ENCODE assay signal across 8 cellular contexts in the genomic region with DNA sequence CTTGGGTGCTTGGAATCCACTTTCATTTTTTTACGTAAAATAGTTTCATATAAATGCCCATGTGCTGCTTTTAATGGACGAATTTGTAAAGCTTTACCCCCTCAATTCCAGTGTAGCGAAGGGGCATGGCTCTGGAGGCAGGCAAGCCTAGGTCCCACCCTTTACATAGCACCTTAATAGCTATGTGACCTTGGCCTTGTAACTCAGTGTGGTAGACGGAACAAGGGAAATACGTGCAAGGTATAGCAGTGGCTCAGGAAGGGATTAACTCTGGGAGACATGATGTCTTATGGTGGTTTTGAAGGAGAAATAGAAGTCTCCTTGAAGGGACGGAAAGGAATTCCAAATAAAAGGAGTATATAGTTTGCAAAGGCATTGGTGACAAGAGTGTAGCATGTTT. TPM values are rescaled to one million over a fixed set of nuclear protein-coding genes. Genes with fewer than 3 reads are reported as not detected.
A peak's percentile ranks its signal among the peaks of the same experiment; 100 is the strongest.
DNase-seq lines count a peak whose midpoint lies in the region; ATAC-seq, FAIRE-seq and TF ChIP-seq lines count a peak whose summit lies in the region.

No MANE protein-coding gene starts in this region.

- no peak for FAIRE-seq in HepG2 (lab: Jason Lieb, UNC)

- peak overlapping the region; percentile 86 for H3K4me3 Mint-ChIP-seq in activated CD8-positive, alpha-beta memory T cell treated with anti-CD3 and anti-CD28 coated beads, Interleukin-2, amount 10 ng/mL, durations not matched to agents 7 days and 5 days
- peak overlapping the region; percentile 91 for H3K4me3 Mint-ChIP-seq in activated naive CD8-positive, alpha-beta T cell treated with anti-CD3 and anti-CD28 coated beads, Interleukin-2, amount 10 ng/mL, durations not matched to agents 7 days and 5 days

- H3K4me1 Mint-ChIP-seq in activated CD8-positive, alpha-beta memory T cell treated with anti-CD3 and anti-CD28 coated beads, Interleukin-2, amount 10 ng/mL, durations not matched to agents 7 days and 5 days, result peaks cover 40% of the 10 kb centered on the region
- H3K4me1 Mint-ChIP-seq in activated naive CD8-positive, alpha-beta T cell treated with anti-CD3 and anti-CD28 coated beads, Interleukin-2, amount 10 ng/mL, durations not matched to agents 7 days and 5 days, result peaks cover 33% of the 10 kb centered on the region

- intact Hi-C loops in HepG2 (cut with micrococcal nuclease; ENCODE audit: unreplicated experiment), result loop anchor here (2.0 kb wide), 1 partner anchor 43 kb away; no protein-coding TSS in a partner anchor

- WGBS in HepG2 (ENCODE audit: low lambda C conversion rate), result 25% methylated on average over 6 of the region's 6 CpGs
- 91% methylated on average over 6 of the region's 6 CpGs for WGBS in thymus

- H3K36me3 ChIP-seq in HepG2 (replicated peaks in 1 of 2; ENCODE audit: control insufficient read depth in 1 of 2, insufficient read depth in 2 of 2, low read length in 2 of 2) (peaks cover 9 to 35% of the 10 kb centered on the region in 2 experiments), thymus (ENCODE audit: control insufficient read depth, insufficient read depth) (peaks cover 21% of the 10 kb centered on the region)

- CTCF ChIA-PET in activated CD8-positive, alpha-beta memory T cell treated with anti-CD3 and anti-CD28 coated beads, Interleukin-2, amount 10 ng/mL, durations not matched to agents 7 days and 5 days (lab: Charles Lee), result interaction anchor here (0.6 to 1.1 kb wide), 2 partner anchors 41 to 100 kb away, joined by 3 to 5 read pairs; no protein-coding TSS in a partner anchor
- CTCF ChIA-PET in HepG2 (lab: Yijun Ruan, JAX; ENCODE audit: low intra/inter-chr PET ratio, low total read pairs), result no interaction called here

- no peak for TF ChIP-seq EP300 in HepG2 (IDR thresholded peaks at IDR 0.05; ENCODE audit: low read depth in 2 of 2, low read length in 2 of 2)
- no peak for TF ChIP-seq EP300 in HepG2 (CRISPR knock-in tag; IDR thresholded peaks at IDR 0.05; ENCODE audit: borderline replicate concordance)

- H3K4me2 ChIP-seq in HepG2 (ENCODE audit: low read depth, low read length), result peak overlapping the region; percentile 88

- no TSS peak for BruUV-seq in HepG2 (replicated peaks; lab: Mats Ljungman, UMichigan)

- TF ChIP-seq RAD21 in HepG2 (CRISPR knock-in tag; IDR thresholded peaks at IDR 0.05), result no peak

- H4K20me1 ChIP-seq in HepG2 (ENCODE audit: insufficient read depth, low read length), result peaks cover 24% of the 10 kb centered on the region

- no peak overlapping the region for H2AFZ ChIP-seq in HepG2 (ENCODE audit: low read length)

- H3K27ac Mint-ChIP-seq in activated CD8-positive, alpha-beta memory T cell treated with anti-CD3 and anti-CD28 coated beads, Interleukin-2, amount 10 ng/mL, durations not matched to agents 7 days and 5 days, result peak overlapping the region; percentile 19
- H3K27ac Mint-ChIP-seq in activated naive CD8-positive, alpha-beta T cell treated with anti-CD3 and anti-CD28 coated beads, Interleukin-2, amount 10 ng/mL, durations not matched to agents 7 days and 5 days, result peak overlapping the region; percentile 50

- ATAC-seq in activated CD8-positive, alpha-beta memory T cell treated with anti-CD3 and anti-CD28 coated beads, Interleukin-2, amount 10 ng/mL, durations not matched to agents 7 days and 5 days, result no peak
- ATAC-seq in activated naive CD8-positive, alpha-beta T cell treated with anti-CD3 and anti-CD28 coated beads, Interleukin-2, amount 10 ng/mL, durations not matched to agents 7 days and 5 days (ENCODE audit: low read depth), result no peak
- ATAC-seq in HepG2, result peak; percentile 27; the same call in 2 of the 3 replicates

- peak overlapping the region; percentile 99 for H3K9ac ChIP-seq in HepG2 (ENCODE audit: insufficient read depth, low read depth, low read length)

- in situ Hi-C loops in HepG2 (cut with HindIII; ENCODE audit: extremely low pct_ligation_motif_present, low pct_unique_long_range_greater_than_20kb), result no loop called here

- peak overlapping the region; percentile 93 for H3K27ac ChIP-seq in HepG2 (ENCODE audit: extremely low read length, insufficient read depth, low read length)
- H3K27ac ChIP-seq in thymus (ENCODE audit: low read depth), result no peak overlapping the region

- TF ChIP-seq POLR2A in HepG2 (IDR thresholded peaks at IDR 0.05; ENCODE audit: insufficient read depth in 1 of 2, low read depth in 2 of 2, low read length in 2 of 2), result no peak; a peak in 1 of 4 replicates

- H3K36me3 Mint-ChIP-seq in activated CD8-positive, alpha-beta memory T cell treated with anti-CD3 and anti-CD28 coated beads, Interleukin-2, amount 10 ng/mL, durations not matched to agents 7 days and 5 days, result peaks cover 40% of the 10 kb centered on the region
- H3K36me3 Mint-ChIP-seq in activated naive CD8-positive, alpha-beta T cell treated with anti-CD3 and anti-CD28 coated beads, Interleukin-2, amount 10 ng/mL, durations not matched to agents 7 days and 5 days, result peaks cover 26% of the 10 kb centered on the region

- POLR2A ChIA-PET in activated naive CD8-positive, alpha-beta T cell treated with anti-CD3 and anti-CD28 coated beads, Interleukin-2, amount 10 ng/mL, durations not matched to agents 7 days and 5 days (lab: Charles Lee), result interaction anchor here (1.5 to 3.3 kb wide), 3 partner anchors 70 to 455 kb away, joined by 4 to 14 read pairs (median 10); a partner anchor contains a TSS
- POLR2A ChIA-PET in HepG2 (lab: Yijun Ruan, JAX), result interaction anchor here (0.8 to 1.8 kb wide), 4 partner anchors 9 to 20 kb away, joined by 3 to 5 read pairs (median 4); no protein-coding TSS in a partner anchor

- H3K27me3 ChIP-seq in HepG2 (ENCODE audit: control insufficient read depth in 1 of 2, insufficient read depth in 2 of 2, low read length in 2 of 2), result peaks cover 0 to 5% of the 10 kb centered on the region in 2 experiments; a peak in 1 of 5 replicates
- H3K27me3 ChIP-seq in thymus (ENCODE audit: control insufficient read depth, insufficient read depth), result no peaks in the 10 kb centered on the region

- H3K4me3 ChIP-seq in HepG2 (replicated peaks in 1 of 3; ENCODE audit: insufficient read depth in 1 of 3, low read depth in 2 of 3, low read length in 3 of 3) (peak overlapping the region; percentile 94 to 100 (median 98)), thymus (ENCODE audit: low read length) (peak overlapping the region; percentile 96)

- no peak for TF ChIP-seq CTCF in HepG2 (CRISPR knock-in tag; IDR thresholded peaks at IDR 0.05)

- H3K79me2 ChIP-seq in HepG2 (ENCODE audit: insufficient read depth, low read length), result peaks cover 57% of the 10 kb centered on the region

- no peak for DNase-seq in activated CD8-positive, alpha-beta memory T cell treated with anti-CD3 and anti-CD28 coated beads, Interleukin-2, amount 10 ng/mL, durations not matched to agents 7 days and 5 days
- DNase-seq in activated CD8-positive, alpha-beta memory T cell treated with anti-CD3 and anti-CD28 coated beads, Interleukin-2, amount 50 U/mL, for 48 hours, result no peak
- DNase-seq in activated naive CD8-positive, alpha-beta T cell treated with anti-CD3 and anti-CD28 coated beads, Interleukin-2, amount 10 ng/mL, durations not matched to agents 7 days and 5 days, result no peak
- DNase-seq in HepG2 (ENCODE audit: low spot score), result peak; percentile 40
- no peak for DNase-seq in foreskin melanocyte
- no peak for DNase-seq in DMS53 (lab: John Stamatoyannopoulos, UW)
- DNase-seq in hippocampal formation (lab: John Stamatoyannopoulos, UW), result no peak

- no peaks in the 10 kb centered on the region for H3K9me3 Mint-ChIP-seq in activated CD8-positive, alpha-beta memory T cell treated with anti-CD3 and anti-CD28 coated beads, Interleukin-2, amount 10 ng/mL, durations not matched to agents 7 days and 5 days (ENCODE audit: low read depth)
- H3K9me3 Mint-ChIP-seq in activated naive CD8-positive, alpha-beta T cell treated with anti-CD3 and anti-CD28 coated beads, Interleukin-2, amount 10 ng/mL, durations not matched to agents 7 days and 5 days, result no peaks in the 10 kb centered on the region

- peaks cover 4% of the 10 kb centered on the region for H3K27me3 Mint-ChIP-seq in activated CD8-positive, alpha-beta memory T cell treated with anti-CD3 and anti-CD28 coated beads, Interleukin-2, amount 10 ng/mL, durations not matched to agents 7 days and 5 days
- H3K27me3 Mint-ChIP-seq in activated naive CD8-positive, alpha-beta T cell treated with anti-CD3 and anti-CD28 coated beads, Interleukin-2, amount 10 ng/mL, durations not matched to agents 7 days and 5 days, result no peaks in the 10 kb centered on the region

- H3K9me3 ChIP-seq in HepG2 (ENCODE audit: low read length) (no peaks in the 10 kb centered on the region), thymus (ENCODE audit: control insufficient read depth) (no peaks in the 10 kb centered on the region)

- H3K4me1 ChIP-seq in HepG2 (ENCODE audit: insufficient read depth, low read length) (peaks cover 37% of the 10 kb centered on the region), thymus (ENCODE audit: control insufficient read depth, insufficient read depth, low read length) (peaks cover 23% of the 10 kb centered on the region)

RNA-seq across cellular contexts. Expression of a gene that starts 1.4 kb away (rescaled TPM):
- 100 to 1,000 TPM; 123 to 178 TPM for total RNA-seq in activated CD8-positive, alpha-beta memory T cell treated with anti-CD3 and anti-CD28 coated beads, Interleukin-2, amount 10 ng/mL, durations not matched to agents 7 days and 5 days
- 100 to 1,000 TPM; 119 to 126 TPM for total RNA-seq in activated naive CD8-positive, alpha-beta T cell treated with anti-CD3 and anti-CD28 coated beads, Interleukin-2, amount 10 ng/mL, durations not matched to agents 7 days and 5 days
- total RNA-seq in HepG2 (2016; rRNA removed; fragmentation: Illumina TruSeq; extraction: Trizol), result 128 and 203 TPM in 2 replicates
- total RNA-seq in HepG2 (2016; cell fraction: cytosol; rRNA removed; fragmentation: Illumina TruSeq; extraction: Trizol; ENCODE audit: low read depth), result 23.2 and 24.0 TPM in 2 replicates
- 113 and 205 TPM in 2 replicates for total RNA-seq in HepG2 (2016; cell fraction: insoluble cytoplasmic fraction; rRNA removed; fragmentation: Illumina TruSeq; extraction: Trizol)
- total RNA-seq in HepG2 (2016; cell fraction: membrane; rRNA removed; fragmentation: Illumina TruSeq; extraction: Trizol), result 77.7 and 81.8 TPM in 2 replicates
- total RNA-seq in HepG2 (2016; cell fraction: nucleus; rRNA removed; fragmentation: Illumina TruSeq; extraction: Trizol), result 217 and 248 TPM in 2 replicates
- polyA plus RNA-seq in HepG2 (2011; rRNA removed) (170 and 173 TPM in 2 replicates), thymus (79.7 TPM)
- 169 and 191 TPM in 2 replicates for polyA plus RNA-seq in HepG2 (2011; cell fraction: cytosol; rRNA removed)
- polyA plus RNA-seq in HepG2 (2011; cell fraction: nucleus; rRNA removed), result 153 and 160 TPM in 2 replicates
- polyA plus RNA-seq in HepG2 (2012), result 121 and 145 TPM in 2 replicates
- 19.7 and 20.8 TPM in 2 replicates for polyA plus RNA-seq in HepG2 (2016; cell fraction: cytosol; fragmentation: Illumina TruSeq; extraction: Trizol; ENCODE audit: low read depth)
- 101 and 109 TPM in 2 replicates for polyA plus RNA-seq in HepG2 (2016; cell fraction: insoluble cytoplasmic fraction; fragmentation: Illumina TruSeq; extraction: Trizol; ENCODE audit: low read depth)
- 42.6 and 47.4 TPM in 2 replicates for polyA plus RNA-seq in HepG2 (2016; cell fraction: membrane; fragmentation: Illumina TruSeq; extraction: Trizol; ENCODE audit: low read depth)
- polyA plus RNA-seq in HepG2 (2016; cell fraction: nucleus; fragmentation: Illumina TruSeq; extraction: Trizol; ENCODE audit: insufficient read depth, low read depth), result 314 and 317 TPM in 2 replicates
- 520 and 651 TPM in 2 replicates for polyA minus RNA-seq in HepG2 (2011; rRNA and poly(A)+ RNA removed; ENCODE audit: low replicate concordance)
- polyA minus RNA-seq in HepG2 (2011; cell fraction: cytosol; rRNA and poly(A)+ RNA removed), result 181 and 199 TPM in 2 replicates
- polyA minus RNA-seq in HepG2 (2011; cell fraction: nucleus; rRNA and poly(A)+ RNA removed), result 116 and 132 TPM in 2 replicates
